8 cellular contexts compared by ENCODE assay signal in genomic region chr5:6377582-6378127, GRCh38. TPM values are rescaled to one million over a fixed set of nuclear protein-coding genes. Genes with fewer than 3 reads are reported as not detected.
A peak's percentile ranks its signal among the peaks of the same experiment; 100 is the strongest.
DNase-seq lines count a peak whose midpoint lies in the region; ATAC-seq and TF ChIP-seq lines count a peak whose summit lies in the region.

No MANE protein-coding gene starts in this region.

- peaks cover 40% of the 10 kb centered on the region for H3K36me3 ChIP-seq in iPS-20b (ENCODE audit: insufficient read depth, low read depth, low read length)

- no peaks in the 10 kb centered on the region for H3K9me3 ChIP-seq in iPS-20b (ENCODE audit: insufficient read depth, low read depth, low read length)

- no peak for TF ChIP-seq CTCF in C4-2B (conservative IDR thresholded peaks at IDR 0.05)

- peaks cover 10 to 29% (median 27%) of the 10 kb centered on the region in 3 donors for H3K4me1 Mint-ChIP-seq in IgD-negative memory B cell

- H3K9ac ChIP-seq in iPS-20b (ENCODE audit: low read depth, low read length), result peak overlapping the region; percentile 85

- H3K4me3 ChIP-seq in iPS-20b (ENCODE audit: low read length), result peak overlapping the region; percentile 93

- peak overlapping the region; percentile 73 to 100 (median 95) for H3K27ac Mint-ChIP-seq in IgD-negative memory B cell

- peaks cover 5% of the 10 kb centered on the region for H3K36me3 Mint-ChIP-seq in IgD-negative memory B cell

- no peaks in the 10 kb centered on the region for H3K27me3 ChIP-seq in iPS-20b (ENCODE audit: insufficient read depth, low read length)

- H3K4me1 ChIP-seq in iPS-20b (ENCODE audit: insufficient read depth, low read length), result peaks cover 3% of the 10 kb centered on the region; the same call in 1 of the 2 replicates

- no peaks in the 10 kb centered on the region for H3K27me3 Mint-ChIP-seq in IgD-negative memory B cell

- ATAC-seq in GM21381 (IDR thresholded peaks at IDR 0.05; ENCODE audit: unreplicated experiment), result peak; percentile 2

- H3K9me3 Mint-ChIP-seq in IgD-negative memory B cell, result no peaks in the 10 kb centered on the region

- DNase-seq in substantia nigra (lab: John Stamatoyannopoulos, UW) (no peak), DMS153 (lab: John Stamatoyannopoulos, UW) (no peak)
- DNase-seq in activated effector memory CD4-positive, alpha-beta T cell treated with Interleukin-2 at 50 U/mL for 16 hours, result no peak

- peak overlapping the region; percentile 91 for H3K27ac ChIP-seq in C4-2B
- H3K27ac ChIP-seq in angular gyrus (ENCODE audit: low read depth, low read length), result peak overlapping the region; percentile 59
- H3K27ac ChIP-seq in iPS-20b (ENCODE audit: low read length), result no peak overlapping the region
- peak overlapping the region; percentile 59 for H3K27ac ChIP-seq in substantia nigra (ENCODE audit: low read depth, low read length, poor library complexity, severe bottlenecking)

- H3K4me3 Mint-ChIP-seq in IgD-negative memory B cell, result peak overlapping the region; percentile 96 to 100 (median 100)

RNA-seq across cellular contexts. Expression of gene MED10, which starts 0.7 kb away (rescaled TPM):
- 114 TPM for polyA plus RNA-seq in IgD-negative memory B cell
